ENCODE assay signal across 8 cellular contexts in the genomic region with DNA sequence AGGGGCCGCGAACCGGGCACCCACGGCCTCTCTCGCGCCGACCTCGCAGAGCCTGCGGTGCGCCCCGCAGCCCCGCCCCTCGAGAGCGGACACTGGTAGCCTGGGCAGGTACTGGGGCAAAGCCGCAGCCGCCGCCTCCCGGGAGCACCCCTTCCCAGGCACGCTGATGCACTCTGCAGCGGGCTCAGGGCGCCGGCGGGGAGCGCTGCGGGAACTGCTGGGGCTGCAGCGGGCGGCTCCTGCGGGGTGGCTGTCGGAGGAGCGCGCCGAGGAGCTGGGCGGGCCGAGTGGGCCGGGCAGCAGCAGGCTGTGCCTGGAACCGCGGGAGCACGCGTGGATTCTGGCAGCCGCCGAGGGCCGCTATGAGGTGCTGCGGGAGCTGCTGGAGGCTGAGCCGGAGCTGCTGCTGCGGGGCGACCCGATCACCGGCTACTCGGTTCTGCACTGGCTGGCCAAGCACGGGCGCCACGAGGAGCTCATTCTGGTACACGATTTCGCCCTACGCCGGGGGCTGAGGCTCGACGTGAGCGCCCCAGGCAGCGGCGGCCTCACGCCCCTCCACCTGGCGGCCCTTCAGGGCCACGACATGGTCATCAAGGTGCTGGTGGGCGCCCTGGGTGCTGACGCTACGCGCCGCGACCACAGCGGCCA. TPM values are rescaled to one million over a fixed set of nuclear protein-coding genes. Genes with fewer than 3 reads are reported as not detected.
DNase-seq lines count a peak whose midpoint lies in the region; ATAC-seq and TF ChIP-seq lines count a peak whose summit lies in the region.

No MANE protein-coding gene starts in this region.

- intact Hi-C loops in ascending aorta (cut with DNase I): no loop called here

- H3K9me2 ChIP-seq in DOHH2 (replicated peaks; ENCODE audit: control insufficient read depth, low read length): no peaks in the 10 kb centered on the region

- peaks cover 76% of the 10 kb centered on the region for H3K4me1 ChIP-seq in DOHH2 (ENCODE audit: control insufficient read depth, low read length)
- peaks cover 75% of the 10 kb centered on the region for H3K4me1 ChIP-seq in OCI-LY3 (ENCODE audit: low read length)
- no peaks in the 10 kb centered on the region for H3K4me1 ChIP-seq in ascending aorta

- DNase-seq in ascending aorta (ENCODE audit: low spot score in 2 of 2): no peak
- DNase-seq in iPS-NIHi11 (ENCODE audit: low spot score): peak; percentile 39
- peak; percentile 27 for DNase-seq in stimulated activated CD4-positive, alpha-beta T cell treated with anti-CD3 and anti-CD28 coated beads, Interleukin-4, amount 100 ng/mL, for 1 hour
- no peak for DNase-seq in NCI-H2081 treated with DMSO at 0.1 percent for 48 hours (lab: John Stamatoyannopoulos, UW)

- H3F3A ChIP-seq in DOHH2 (ENCODE audit: control insufficient read depth, insufficient read depth): peaks cover 31% of the 10 kb centered on the region

- H3K36me3 ChIP-seq in DOHH2 (ENCODE audit: control insufficient read depth, low read length): no peaks in the 10 kb centered on the region
- no peaks in the 10 kb centered on the region for H3K36me3 ChIP-seq in OCI-LY3 (replicated peaks; ENCODE audit: low read depth, low read length)
- no peaks in the 10 kb centered on the region for H3K36me3 ChIP-seq in ascending aorta

- H3K4me3 ChIP-seq in DOHH2 (ENCODE audit: low read length) (peak overlapping the region; percentile 78), OCI-LY3 (ENCODE audit: low read length) (peak overlapping the region; percentile 93), ascending aorta (peak overlapping the region; percentile 45 to 62)

- no peak for TF ChIP-seq CTCF in DOHH2 (IDR thresholded peaks at IDR 0.05; ENCODE audit: low read depth, low read length, poor library complexity, severe bottlenecking)
- TF ChIP-seq CTCF in OCI-LY3 (IDR thresholded peaks at IDR 0.05; ENCODE audit: low read depth, low read length): no peak
- TF ChIP-seq CTCF in ascending aorta (IDR thresholded peaks at IDR 0.05): no peak

- peak overlapping the region; percentile 71; the same call in 1 of the 2 replicates for H2AFZ ChIP-seq in OCI-LY3 (ENCODE audit: low read depth, low read length)

- H3K79me2 ChIP-seq in DOHH2 (ENCODE audit: control insufficient read depth, low read length) (no peaks in the 10 kb centered on the region), OCI-LY3 (ENCODE audit: low read length) (no peaks in the 10 kb centered on the region)

- H3K4me2 ChIP-seq in DOHH2 (ENCODE audit: low read length): peak overlapping the region; percentile 95
- H3K4me2 ChIP-seq in OCI-LY3 (ENCODE audit: low read length): peak overlapping the region; percentile 87

- peak overlapping the region; percentile 78 for H3K9ac ChIP-seq in OCI-LY3 (ENCODE audit: low read length)

- H4K20me1 ChIP-seq in DOHH2 (ENCODE audit: control insufficient read depth, insufficient read depth, low read depth, low read length) (no peaks in the 10 kb centered on the region), OCI-LY3 (ENCODE audit: insufficient read depth, low read length) (no peaks in the 10 kb centered on the region)

- ATAC-seq in HG02973 (IDR thresholded peaks at IDR 0.05; ENCODE audit: unreplicated experiment) (no peak), HG03354 (IDR thresholded peaks at IDR 0.05; ENCODE audit: poor library complexity, severe bottlenecking, unreplicated experiment) (no peak)

- H3K27me3 ChIP-seq in DOHH2 (ENCODE audit: control insufficient read depth, low read length) (no peaks in the 10 kb centered on the region), OCI-LY3 (ENCODE audit: low read depth, low read length) (no peaks in the 10 kb centered on the region), ascending aorta (no peaks in the 10 kb centered on the region)

- H3K9me3 ChIP-seq in DOHH2 (ENCODE audit: control insufficient read depth, insufficient read depth, low read length) (no peaks in the 10 kb centered on the region), OCI-LY3 (ENCODE audit: insufficient read depth, low read length) (no peaks in the 10 kb centered on the region), ascending aorta (no peaks in the 10 kb centered on the region)

- H3K27ac ChIP-seq in DOHH2 (ENCODE audit: low read depth, low read length) (peak overlapping the region; percentile 100), OCI-LY3 (ENCODE audit: low read length) (no peak overlapping the region), ascending aorta (no peak overlapping the region)

RNA-seq across cellular contexts. Expression of gene SOWAHD, which starts 0.4 kb away (rescaled TPM):
- total RNA-seq in ascending aorta: not detected

RNA-seq across cellular contexts. Expression of gene RPL39, which starts 32.6 kb away (rescaled TPM):
- total RNA-seq in ascending aorta: 2,929 TPM

Comparison
In these comparisons a context has a peak if more than half of its experiments do, and no peak if none do; other contexts are left out.
1. DNase-seq: peak in iPS-NIHi11 (single experiment) and stimulated activated CD4-positive, alpha-beta T cell treated with anti-CD3 and anti-CD28 coated beads, Interleukin-4, amount 100 ng/mL, for 1 hour (single experiment); none in ascending aorta (0 of 2) and NCI-H2081 treated with DMSO at 0.1 percent for 48 hours (single experiment).
2. Peak in every context shown above with its lines, with median percentiles within 50 percentile points of each other: H3K4me3 ChIP-seq.